10 cellular contexts compared by ENCODE assay signal in the genomic region with DNA sequence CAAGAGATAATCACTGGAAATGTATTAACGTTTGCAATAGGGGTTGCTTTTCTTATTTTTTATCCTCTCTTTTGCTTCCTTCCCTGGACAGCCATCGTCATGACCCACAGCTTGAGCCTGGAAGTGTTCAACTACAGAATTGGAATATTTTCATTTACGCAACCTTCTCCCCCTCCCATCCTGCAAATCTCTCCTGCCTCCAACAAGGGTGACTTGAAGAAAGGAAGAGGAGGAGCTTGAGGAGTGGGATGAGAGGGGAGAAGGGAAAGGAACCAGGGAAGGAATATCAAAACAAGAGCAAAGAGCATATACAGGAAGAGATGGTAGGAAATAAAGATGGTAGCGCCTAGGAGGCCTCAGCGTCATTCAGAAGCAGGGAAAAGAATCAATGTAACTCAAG. TPM values are rescaled to one million over a fixed set of nuclear protein-coding genes. Genes with fewer than 3 reads are reported as not detected.
DNase-seq lines count a peak whose midpoint lies in the region; ATAC-seq, FAIRE-seq and TF ChIP-seq lines count a peak whose summit lies in the region.
"Had no signal": no experiment of that assay in that cellular context is flagged by ENCODE, and none has a peak within 500 bp of the region (broad histone marks: within the 10 kb centered on the region; RNA-seq: fewer than 3 reads in every experiment).

No MANE protein-coding gene starts in this region.

- H3K36me3 ChIP-seq in SK-N-SH (replicated peaks in 1 of 2; ENCODE audit: control insufficient read depth in 1 of 2, insufficient read depth in 2 of 2, low read length in 1 of 2) (peaks cover 8 to 14% of the 10 kb centered on the region in 2 experiments), stomach (no peaks in the 10 kb centered on the region)

- ATAC-seq in SK-N-SH treated with all-trans-retinoic acid at 6 μM for 48 hours (no peak), HG02588 (IDR thresholded peaks at IDR 0.05; ENCODE audit: unreplicated experiment) (no peak)

- TF ChIP-seq RAD21 in SK-N-SH (IDR thresholded peaks at IDR 0.05; ENCODE audit: low read length) = no peak

- intact Hi-C loops in stomach (cut with DNase I; ENCODE audit: low total_unique reads) = no loop called here

- peak overlapping the region; percentile 92 for H3K4me2 ChIP-seq in SK-N-SH

- no peaks in the 10 kb centered on the region for H3K27me3 ChIP-seq in SK-N-SH (ENCODE audit: insufficient read depth)
- no peaks in the 10 kb centered on the region for H3K27me3 ChIP-seq in stomach

- H3K4me3 ChIP-seq in SK-N-SH (ENCODE audit: low read depth in 2 of 2, low read length in 1 of 2) (peak overlapping the region; percentile 79 to 85), fibroblast of villous mesenchyme (ENCODE audit: low read depth, low read length) (peak overlapping the region; percentile 76), stomach (peak overlapping the region; percentile 77 to 85 (median 79))

- H3K27ac ChIP-seq in SK-N-SH (ENCODE audit: low read depth in 2 of 2, low read length in 1 of 2) = peak overlapping the region in 1 of 2 experiments; percentile 79; a peak in 2 of 4 replicates
- H3K27ac ChIP-seq in VCaP = peak overlapping the region; percentile 97; the same call in 1 of the 2 replicates
- H3K27ac ChIP-seq in stomach = peak overlapping the region in 4 of 5 donors; percentile 91 to 95 (median 94)

- no peak overlapping the region for H2AFZ ChIP-seq in SK-N-SH (ENCODE audit: low read depth)

- CTCF ChIA-PET in SK-N-SH (lab: Yijun Ruan, JAX) = interaction anchor here (0.9 kb wide), 1 partner anchor 48 kb away, joined by 3 read pairs; no protein-coding TSS in a partner anchor

- H3K4me1 ChIP-seq in SK-N-SH (ENCODE audit: control insufficient read depth in 1 of 2, insufficient read depth in 2 of 2, low read depth in 1 of 2, low read length in 1 of 2) (peaks cover 16 to 22% of the 10 kb centered on the region in 2 experiments), stomach (peaks cover 17 to 67% (median 42%) of the 10 kb centered on the region in 4 donors)

- no peak for FAIRE-seq in GM12892 (lab: Jason Lieb, UNC)
- FAIRE-seq: A204.1, islet of Langerhans had no signal

- TF ChIP-seq POLR2A in stomach (IDR thresholded peaks at IDR 0.05) (no peak), GM12892 (IDR thresholded peaks at IDR 0.05; ENCODE audit: low read depth, low read length) (no peak)

- no peaks in the 10 kb centered on the region for H4K20me1 ChIP-seq in SK-N-SH (ENCODE audit: insufficient read depth)

- POLR2A ChIA-PET in SK-N-SH (lab: Yijun Ruan, JAX) = no interaction called here

- TF ChIP-seq EP300 in SK-N-SH (IDR thresholded peaks at IDR 0.05; ENCODE audit: borderline replicate concordance in 1 of 2, low read depth in 1 of 2, low read length in 1 of 2) (no peak), stomach (IDR thresholded peaks at IDR 0.05) (no peak)

- H3K9me2 ChIP-seq in SK-N-SH = no peaks in the 10 kb centered on the region

- TF ChIP-seq CTCF in SK-N-SH (IDR thresholded peaks at IDR 0.05) (no peak), VCaP (conservative IDR thresholded peaks at IDR 0.05) (no peak), fibroblast of villous mesenchyme (IDR thresholded peaks at IDR 0.05; ENCODE audit: insufficient read depth, low read depth, low read length) (no peak), stomach (IDR thresholded peaks at IDR 0.05) (no peak)

- peaks cover 30% of the 10 kb centered on the region for H3F3A ChIP-seq in SK-N-SH (replicated peaks; ENCODE audit: insufficient read depth)

- H3K9me3 ChIP-seq in SK-N-SH = no peaks in the 10 kb centered on the region
- H3K9me3 ChIP-seq in stomach = no peaks in the 10 kb centered on the region

- 68% methylated on average over 5 of the region's 5 CpGs for WGBS in SK-N-SH (ENCODE audit: low lambda C conversion rate)
- WGBS in stomach, 5 donors = 62 to 76% (median 67%) methylated on average over 5 of the region's 5 CpGs

- H3K79me2 ChIP-seq in SK-N-SH (ENCODE audit: insufficient read depth) = peaks cover 65% of the 10 kb centered on the region

- H3K9ac ChIP-seq in SK-N-SH = 0 out of 2 replicates have a peak overlapping the region, but pooled peaks have one; percentile 88

- DNase-seq in SK-N-SH (no peak), fibroblast of villous mesenchyme (ENCODE audit: low read depth) (peak; percentile 65), stomach (no peak), GM12892 (ENCODE audit: insufficient read length) (no peak), inferior parietal cortex (ENCODE audit: extremely low spot score) (no peak)

TF ChIP-seq in SK-N-SH, 30 proteins besides CTCF, POLR2A, EP300 and RAD21:
- TF ChIP-seq GATA2 (CRISPR knock-in tag; IDR thresholded peaks at IDR 0.05) (0 out of 2 replicates have a peak, but pooled peaks have one; percentile 3), TCF12 (IDR thresholded peaks at IDR 0.05) (no peak)

TF ChIP-seq in SK-N-SH treated with all-trans-retinoic acid at 6 μM for 48 hours, 23 proteins besides CTCF, POLR2A, EP300 and RAD21:
- TF ChIP-seq CSDC2 (CRISPR knock-in tag; IDR thresholded peaks at IDR 0.05) = no peak
- TF ChIP-seq TCF4 (CRISPR knock-in tag; IDR thresholded peaks at IDR 0.05; ENCODE audit: borderline replicate concordance) = no peak
- no peak for TF ChIP-seq ZC3H10 (CRISPR knock-in tag; IDR thresholded peaks at IDR 0.05)
- no peak for TF ChIP-seq ZNF565 (CRISPR knock-in tag; conservative IDR thresholded peaks at IDR 0.05; ENCODE audit: low read depth)
- TF ChIP-seq TOX (CRISPR knock-in tag; IDR thresholded peaks at IDR 0.05; ENCODE audit: borderline replicate concordance) = no peak
- TF ChIP-seq OSR1 (CRISPR knock-in tag; IDR thresholded peaks at IDR 0.05) = no peak

RNA-seq across cellular contexts. Expression of a gene that starts 1.6 kb away (rescaled TPM):
- polyA plus RNA-seq in SK-N-SH (2012; rRNA removed) (not detected in 2 replicates), stomach (not detected)
- polyA plus RNA-seq in SK-N-SH (2012; cell fraction: cytosol; rRNA removed) = 0.04 and 0.07 TPM in 2 replicates
- 0.08 TPM in 1 of 2 replicates, not detected in the other for polyA plus RNA-seq in SK-N-SH (2012; cell fraction: nucleus; rRNA removed)
- total RNA-seq in fibroblast of villous mesenchyme (not detected in 2 replicates), stomach (not detected)
- not detected for polyA plus RNA-seq in GM12892 (2012; ENCODE audit: missing spikeins)

RNA-seq across cellular contexts. Expression of a gene that starts 1.6 kb away (rescaled TPM):
- polyA plus RNA-seq in SK-N-SH (2012; rRNA removed) = 11.7 and 18.5 TPM in 2 replicates
- 8.4 and 9.8 TPM in 2 replicates for polyA plus RNA-seq in SK-N-SH (2012; cell fraction: cytosol; rRNA removed)
- 30.6 and 33.5 TPM in 2 replicates for polyA plus RNA-seq in SK-N-SH (2012; cell fraction: nucleus; rRNA removed)
- 36.1 and 44.5 TPM in 2 replicates for total RNA-seq in fibroblast of villous mesenchyme
- total RNA-seq in stomach = 100 to 1,000 TPM in 1 of 5 donors, 10 to 100 TPM in 4; 13.3 to 141 (median 54.5) TPM
- polyA plus RNA-seq in stomach = 1 to 10 TPM; 5.1 to 7.7 (median 5.3) TPM
- 8.4 TPM for polyA plus RNA-seq in GM12892 (2012; ENCODE audit: missing spikeins)
